In genomic region chr12:46303039-46303666, GRCh38 we compare ENCODE assay signal across 9 cellular contexts. TPM values are rescaled to one million over a fixed set of nuclear protein-coding genes. Genes with fewer than 3 reads are reported as not detected.
DNase-seq lines count a peak whose midpoint lies in the region; ATAC-seq and TF ChIP-seq lines count a peak whose summit lies in the region.
"Had no signal": no experiment of that assay in that cellular context is flagged by ENCODE, and none has a peak within 500 bp of the region (broad histone marks: within the 10 kb centered on the region; RNA-seq: fewer than 3 reads in every experiment).

No MANE protein-coding gene starts in this region.

- no peaks in the 10 kb centered on the region for H4K20me1 ChIP-seq in OCI-LY1 (ENCODE audit: insufficient read depth, low read length)

- peaks cover 5% of the 10 kb centered on the region for H3K9me3 Mint-ChIP-seq in activated naive CD4-positive, alpha-beta T cell treated with anti-CD3 and anti-CD28 coated beads, Interleukin-2, amount 10 ng/mL, durations not matched to agents 7 days and 5 days

- intact Hi-C loops in left cardiac atrium (cut with DNase I) = no loop called here

- H3K27ac Mint-ChIP-seq in activated naive CD4-positive, alpha-beta T cell treated with anti-CD3 and anti-CD28 coated beads, Interleukin-2, amount 10 ng/mL, durations not matched to agents 7 days and 5 days = no peak overlapping the region

- no peaks in the 10 kb centered on the region for H3K36me3 ChIP-seq in OCI-LY1 (ENCODE audit: insufficient read depth, low read length)

- no peak overlapping the region for H3K9ac ChIP-seq in OCI-LY1 (ENCODE audit: low read length)

- H3K4me3 Mint-ChIP-seq in activated naive CD4-positive, alpha-beta T cell treated with anti-CD3 and anti-CD28 coated beads, Interleukin-2, amount 10 ng/mL, durations not matched to agents 7 days and 5 days = no peak overlapping the region

- no peaks in the 10 kb centered on the region for H3K79me2 ChIP-seq in OCI-LY1 (ENCODE audit: insufficient read depth, low read length)

- 0 out of 2 replicates have a peak, but pooled peaks cover 2% of the 10 kb centered on the region for H3K9me3 ChIP-seq in OCI-LY1 (ENCODE audit: low read length)

- peaks cover 28% of the 10 kb centered on the region for H3K4me1 ChIP-seq in OCI-LY1 (ENCODE audit: insufficient read depth, low read length, severe bottlenecking)

- no peak overlapping the region for H2AFZ ChIP-seq in OCI-LY1 (ENCODE audit: low read length)

- peaks cover 8% of the 10 kb centered on the region for H3K27me3 Mint-ChIP-seq in activated naive CD4-positive, alpha-beta T cell treated with anti-CD3 and anti-CD28 coated beads, Interleukin-2, amount 10 ng/mL, durations not matched to agents 7 days and 5 days

- no peaks in the 10 kb centered on the region for H3K27me3 ChIP-seq in OCI-LY1 (ENCODE audit: insufficient read depth, low read length)

- no peak overlapping the region for H3K27ac ChIP-seq in OCI-LY1 (ENCODE audit: low read depth, low read length, poor library complexity, severe bottlenecking)
- H3K27ac ChIP-seq: skin epidermis had no signal

- ATAC-seq in GM19035 (IDR thresholded peaks at IDR 0.05; ENCODE audit: unreplicated experiment) (peak; percentile 89), left cardiac atrium (peak; percentile 41), GM21515 (IDR thresholded peaks at IDR 0.05; ENCODE audit: unreplicated experiment) (no peak)

- no peaks in the 10 kb centered on the region for H3K9me2 ChIP-seq in OCI-LY1 (ENCODE audit: low read depth, low read length)

- peak; percentile 89 for TF ChIP-seq CTCF in OCI-LY1 (IDR thresholded peaks at IDR 0.05; ENCODE audit: low read length)

- no peak overlapping the region for H3K4me3 ChIP-seq in OCI-LY1 (ENCODE audit: low read depth, low read length, poor library complexity, severe bottlenecking)
- H3K4me3 ChIP-seq: skin epidermis had no signal

- no peaks in the 10 kb centered on the region for H3K36me3 Mint-ChIP-seq in activated naive CD4-positive, alpha-beta T cell treated with anti-CD3 and anti-CD28 coated beads, Interleukin-2, amount 10 ng/mL, durations not matched to agents 7 days and 5 days

- peak; percentile 65 for DNase-seq in CD1c-positive myeloid dendritic cell (ENCODE audit: extremely low spot score)
- DNase-seq in activated naive CD4-positive, alpha-beta T cell treated with anti-CD3 and anti-CD28 coated beads, Interleukin-2, amount 10 ng/mL, durations not matched to agents 7 days and 5 days = peak; percentile 60
- no peak for DNase-seq in left cardiac atrium
- peak; percentile 17 for DNase-seq in stimulated activated CD4-positive, alpha-beta T cell treated with anti-CD3 and anti-CD28 coated beads, Interleukin-12 subunit alpha, Interleukin-12 subunit beta, amount 100 ng/mL, for 4 hours
- DNase-seq in OCI-M2 (lab: John Stamatoyannopoulos, UW; ENCODE audit: unreplicated experiment) = no peak

- H3K4me2 ChIP-seq in OCI-LY1 (ENCODE audit: low read length) = no peak overlapping the region

- CTCF ChIA-PET in activated naive CD4-positive, alpha-beta T cell treated with anti-CD3 and anti-CD28 coated beads, Interleukin-2, amount 10 ng/mL, durations not matched to agents 7 days and 5 days (lab: Charles Lee) = interaction anchor here (0.5 to 4.0 kb wide), 14 partner anchors 10 to 233 kb away, joined by 3 to 29 read pairs (median 3); no protein-coding TSS in a partner anchor

- no peaks in the 10 kb centered on the region for H3F3A ChIP-seq in OCI-LY1 (ENCODE audit: insufficient read depth, low read length)

- H3K4me1 Mint-ChIP-seq in activated naive CD4-positive, alpha-beta T cell treated with anti-CD3 and anti-CD28 coated beads, Interleukin-2, amount 10 ng/mL, durations not matched to agents 7 days and 5 days = peaks cover 3% of the 10 kb centered on the region

RNA-seq across cellular contexts. Expression of gene SLC38A1, which starts 34.3 kb away (rescaled TPM):
- total RNA-seq in left cardiac atrium = 100 to 1,000 TPM in 1 of 2 donors, 10 to 100 TPM in 1; 74.6 to 172 TPM

Comparison
In these comparisons a context has a peak if more than half of its experiments do, and no peak if none do; other contexts are left out.
1. DNase-seq: peak in CD1c-positive myeloid dendritic cell (single experiment), activated naive CD4-positive, alpha-beta T cell treated with anti-CD3 and anti-CD28 coated beads, Interleukin-2, amount 10 ng/mL, durations not matched to agents 7 days and 5 days (single experiment) and stimulated activated CD4-positive, alpha-beta T cell treated with anti-CD3 and anti-CD28 coated beads, Interleukin-12 subunit alpha, Interleukin-12 subunit beta, amount 100 ng/mL, for 4 hours (single experiment); none in left cardiac atrium (single experiment) and OCI-M2 (single experiment).